Comparison of ENCODE assay signal across 9 cellular contexts in genomic region chr15:57079907-57080750, GRCh38.
DNase-seq lines count a peak whose midpoint lies in the region; ATAC-seq and TF ChIP-seq lines count a peak whose summit lies in the region.
"Had no signal": no experiment of that assay in that cellular context is flagged by ENCODE, and none has a peak within 500 bp of the region (broad histone marks: within the 10 kb centered on the region; RNA-seq: fewer than 3 reads in every experiment).

No MANE protein-coding gene starts in this region.

- no peak overlapping the region for H3K4me3 ChIP-seq in BJ (ENCODE audit: low read depth, low read length)
- H3K4me3 ChIP-seq in ectodermal cell (ENCODE audit: insufficient read depth, low read depth, low read length): no peak overlapping the region
- no peak overlapping the region for H3K4me3 ChIP-seq in Peyer's patch
- H3K4me3 ChIP-seq: left lung had no signal

- CTCF ChIA-PET in BJ (lab: Yijun Ruan, JAX): interaction anchor here (2.1 kb wide), 1 partner anchor 15 kb away, joined by 6 read pairs; no protein-coding TSS in a partner anchor

- ATAC-seq in GM21529 (IDR thresholded peaks at IDR 0.05; ENCODE audit: unreplicated experiment) (peak; percentile 61), GM19397 (IDR thresholded peaks at IDR 0.05; ENCODE audit: unreplicated experiment) (no peak), GM18870 (IDR thresholded peaks at IDR 0.05; ENCODE audit: unreplicated experiment) (no peak), HG03139 (IDR thresholded peaks at IDR 0.05; ENCODE audit: unreplicated experiment) (no peak)
- ATAC-seq: left lung had no signal

- TF ChIP-seq POLR2A in Peyer's patch (IDR thresholded peaks at IDR 0.05): no peak

- H3K4me1 ChIP-seq in ectodermal cell (ENCODE audit: control insufficient read depth, insufficient read depth, low read length) (peaks cover 14% of the 10 kb centered on the region), Peyer's patch (peaks cover 0 to 14% (median 3%) of the 10 kb centered on the region in 4 donors)

- WGBS in ectodermal cell, 2 experiments: 33 to 44% methylated on average over 3 to 4 of the region's 5 CpGs

- H3K27me3 ChIP-seq in BJ (ENCODE audit: control insufficient read depth, insufficient read depth, low read length) (no peaks in the 10 kb centered on the region), ectodermal cell (ENCODE audit: control insufficient read depth, insufficient read depth, low read length, poor library complexity, severe bottlenecking) (no peaks in the 10 kb centered on the region), Peyer's patch (no peaks in the 10 kb centered on the region)
- H3K27me3 ChIP-seq: left lung had no signal

- H3K9me3 ChIP-seq in ectodermal cell (ENCODE audit: control insufficient read depth, low read length): no peaks in the 10 kb centered on the region
- H3K9me3 ChIP-seq in Peyer's patch: no peaks in the 10 kb centered on the region
- H3K9me3 ChIP-seq: left lung had no signal

- H3K36me3 ChIP-seq in BJ (ENCODE audit: control insufficient read depth, insufficient read depth, low read length): no peaks in the 10 kb centered on the region
- no peaks in the 10 kb centered on the region for H3K36me3 ChIP-seq in ectodermal cell (ENCODE audit: control insufficient read depth, insufficient read depth, low read length)
- H3K36me3 ChIP-seq in Peyer's patch: no peaks in the 10 kb centered on the region
- H3K36me3 ChIP-seq: left lung had no signal

- TF ChIP-seq CTCF in BJ (IDR thresholded peaks at IDR 0.05; ENCODE audit: insufficient read depth, low read depth, low read length): 0 out of 2 replicates have a peak, but pooled peaks have one; percentile 2
- TF ChIP-seq CTCF in Peyer's patch (IDR thresholded peaks at IDR 0.05): no peak

- POLR2A ChIA-PET in BJ (lab: Charles Lee): no interaction called here

- H3K27ac ChIP-seq in ectodermal cell (ENCODE audit: insufficient read depth, low read depth, low read length, poor library complexity, severe bottlenecking) (peak overlapping the region; percentile 56), Peyer's patch (no peak overlapping the region)

- DNase-seq in BJ (ENCODE audit: low read depth): no peak
- peak; percentile 21 for DNase-seq in NCI-H526 treated with DMSO at 0.1 percent for 48 hours (lab: John Stamatoyannopoulos, UW)
- DNase-seq in Peyer's patch: no peak
- DNase-seq: left lung had no signal
